In the genomic region with DNA sequence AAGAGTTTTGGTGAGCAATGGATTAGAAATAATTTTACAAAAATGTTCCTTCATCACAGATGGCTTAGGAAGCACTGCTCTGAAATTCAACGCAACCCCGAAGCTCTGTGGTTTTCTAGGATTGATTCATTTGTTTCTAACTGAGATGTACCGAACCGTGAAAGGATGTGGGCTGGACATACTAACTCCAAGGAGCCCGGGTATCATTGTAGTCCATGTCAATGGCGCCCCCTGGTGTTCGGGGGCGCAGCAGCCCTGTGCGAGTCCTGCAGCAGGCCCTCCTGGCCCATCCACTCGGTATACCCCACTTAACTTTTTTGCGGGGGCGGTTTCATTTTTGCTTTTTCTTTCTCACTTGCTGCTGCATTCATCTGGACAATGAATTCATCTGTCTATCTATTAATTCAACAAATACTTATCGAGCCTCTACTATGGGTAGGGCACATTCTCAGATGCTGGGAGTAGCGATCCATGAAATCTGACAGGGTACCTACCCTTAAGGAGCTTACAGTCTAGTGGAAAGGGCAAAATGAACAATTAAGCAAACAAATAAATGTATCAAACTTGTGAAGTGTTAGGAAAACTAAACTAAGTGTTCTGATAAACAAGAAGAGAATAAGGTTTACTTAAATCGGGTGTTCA, we compare ENCODE assay signal across 9 cellular contexts. TPM values are rescaled to one million over a fixed set of nuclear protein-coding genes. Genes with fewer than 3 reads are reported as not detected.
DNase-seq lines count a peak whose midpoint lies in the region; ATAC-seq and TF ChIP-seq lines count a peak whose summit lies in the region.
"Had no signal": no experiment of that assay in that cellular context is flagged by ENCODE, and none has a peak within 500 bp of the region (broad histone marks: within the 10 kb centered on the region; RNA-seq: fewer than 3 reads in every experiment).

No MANE protein-coding gene starts in this region.

- H3K27ac ChIP-seq in Peyer's patch (no peak overlapping the region), gastrocnemius medialis (no peak overlapping the region)

- no peak for ATAC-seq in activated T-cell treated with anti-CD3 and anti-CD28 coated beads, Interleukin-2, amount 50 U/mL, for 4 hours
- ATAC-seq in GM21423 (IDR thresholded peaks at IDR 0.05; ENCODE audit: unreplicated experiment) (peak; percentile 95), HG03558 (IDR thresholded peaks at IDR 0.05; ENCODE audit: extremely low read depth, unreplicated experiment) (peak; percentile 95), gastrocnemius medialis (no peak)

- H3K36me3 Mint-ChIP-seq in activated T-cell treated with anti-CD3 and anti-CD28 coated beads, Interleukin-2, amount 50 U/mL, for 4 hours (ENCODE audit: insufficient read depth) = no peaks in the 10 kb centered on the region

- intact Hi-C loops in gastrocnemius medialis (cut with DNase I; ENCODE audit: low total_unique reads) = no loop called here

- no peaks in the 10 kb centered on the region for H3K36me3 ChIP-seq in Peyer's patch
- H3K36me3 ChIP-seq in gastrocnemius medialis = no peaks in the 10 kb centered on the region

- TF ChIP-seq POLR2A in Peyer's patch (IDR thresholded peaks at IDR 0.05) = no peak
- TF ChIP-seq POLR2A in gastrocnemius medialis (IDR thresholded peaks at IDR 0.05) = no peak

- TF ChIP-seq CTCF in Peyer's patch (IDR thresholded peaks at IDR 0.05) (peak in 4 of 6 experiments; percentile 46 to 56 (median 53)), gastrocnemius medialis (IDR thresholded peaks at IDR 0.05 in 4 of 5, conservative IDR thresholded peaks at IDR 0.05 in 1 of 5) (peak in 2 of 5 experiments; percentile 14 to 43)

- H3K27me3 ChIP-seq in Peyer's patch (no peaks in the 10 kb centered on the region), gastrocnemius medialis (no peaks in the 10 kb centered on the region)

- DNase-seq in activated T-cell treated with anti-CD3 and anti-CD28 coated beads for 24 hours (ENCODE audit: low read depth) = peak; percentile 1
- no peak for DNase-seq in activated T-cell treated with anti-CD3 and anti-CD28 coated beads, Interleukin-2, amount 50 U/mL, for 4 hours
- peak in 2 of 3 donors; percentile 65 to 68 for DNase-seq in Peyer's patch
- DNase-seq in dermis microvascular lymphatic vessel endothelial cell (ENCODE audit: low read depth in 2 of 2) = peak; percentile 3 to 28
- DNase-seq in mucosa of gallbladder (ENCODE audit: low spot score) = peak; percentile 49
- DNase-seq in gastrocnemius medialis = no peak

- no peaks in the 10 kb centered on the region for H3K27me3 Mint-ChIP-seq in activated T-cell treated with anti-CD3 and anti-CD28 coated beads, Interleukin-2, amount 50 U/mL, for 4 hours (ENCODE audit: low read depth)

- in situ Hi-C loops in gastrocnemius medialis (cut with MboI; ENCODE audit: low sequenced_read_pairs in 4 of 4) = no loop called here

- no peaks in the 10 kb centered on the region for H3K9me3 ChIP-seq in Peyer's patch
- H3K9me3 ChIP-seq in gastrocnemius medialis = no peaks in the 10 kb centered on the region

- H3K4me3 ChIP-seq in Peyer's patch = no peak overlapping the region
- no peak overlapping the region for H3K4me3 ChIP-seq in gastrocnemius medialis

- no peaks in the 10 kb centered on the region for H3K4me1 Mint-ChIP-seq in activated T-cell treated with anti-CD3 and anti-CD28 coated beads, Interleukin-2, amount 50 U/mL, for 4 hours (ENCODE audit: low read depth)

- no peaks in the 10 kb centered on the region for H3K9me3 Mint-ChIP-seq in activated T-cell treated with anti-CD3 and anti-CD28 coated beads, Interleukin-2, amount 50 U/mL, for 4 hours

- H3K4me1 ChIP-seq in Peyer's patch (no peaks in the 10 kb centered on the region), gastrocnemius medialis (no peaks in the 10 kb centered on the region)

- H3K4me3 Mint-ChIP-seq in activated T-cell treated with anti-CD3 and anti-CD28 coated beads, Interleukin-2, amount 50 U/mL, for 4 hours = no peak overlapping the region

RNA-seq across cellular contexts. Expression of a gene that starts 25.2 kb away (rescaled TPM):
- total RNA-seq in activated T-cell treated with anti-CD3 and anti-CD28 coated beads, Interleukin-2, amount 50 U/mL, for 4 hours = not detected
- total RNA-seq in Peyer's patch (1 to 10 TPM; 1.2 to 7.4 (median 4.7) TPM), dermis microvascular lymphatic vessel endothelial cell (not detected in 2 replicates), mucosa of gallbladder (0.43 TPM), gastrocnemius medialis (not detected)
- total RNA-seq: glomerular endothelial cell had no signal

Comparison
In these comparisons a context has a peak if more than half of its experiments do, and no peak if none do; other contexts are left out.
1. DNase-seq: peak in activated T-cell treated with anti-CD3 and anti-CD28 coated beads for 24 hours (single experiment), Peyer's patch (2 of 3), dermis microvascular lymphatic vessel endothelial cell (2 of 2) and mucosa of gallbladder (single experiment); none in activated T-cell treated with anti-CD3 and anti-CD28 coated beads, Interleukin-2, amount 50 U/mL, for 4 hours (single experiment) and gastrocnemius medialis (0 of 2).
2. ATAC-seq: peak in GM21423 (single experiment) and HG03558 (single experiment); none in activated T-cell treated with anti-CD3 and anti-CD28 coated beads, Interleukin-2, amount 50 U/mL, for 4 hours (0 of 2) and gastrocnemius medialis (0 of 2).